In the genomic region with DNA sequence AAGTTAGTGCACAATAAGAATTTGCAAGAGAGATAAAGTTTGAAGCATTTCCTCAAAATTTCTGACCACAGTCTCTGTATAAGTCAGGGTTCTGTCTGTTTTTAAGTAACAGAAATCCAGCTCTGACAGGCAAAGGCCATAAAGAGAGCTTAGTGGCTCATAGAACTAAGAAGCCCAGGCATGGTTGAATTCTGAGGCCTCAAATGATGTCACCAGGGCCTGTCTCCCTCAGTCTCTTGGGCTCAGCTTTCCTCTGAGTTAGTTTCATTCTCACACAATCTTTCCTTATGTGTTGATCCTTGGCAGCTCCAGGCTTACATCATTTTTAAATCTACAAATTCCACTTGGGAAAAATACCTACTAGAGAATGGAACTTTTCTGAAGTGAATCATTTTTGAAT, we compare ENCODE assay signal across 9 cellular contexts.
DNase-seq lines count a peak whose midpoint lies in the region; ATAC-seq, FAIRE-seq and TF ChIP-seq lines count a peak whose summit lies in the region.
"Had no signal": no experiment of that assay in that cellular context is flagged by ENCODE, and none has a peak within 500 bp of the region (broad histone marks: within the 10 kb centered on the region; RNA-seq: fewer than 3 reads in every experiment).

No MANE protein-coding gene starts in this region.

- TF ChIP-seq EP300 in HepG2 (IDR thresholded peaks at IDR 0.05; ENCODE audit: low read depth in 2 of 2, low read length in 2 of 2) (no peak), HepG2 (CRISPR knock-in tag; IDR thresholded peaks at IDR 0.05; ENCODE audit: borderline replicate concordance) (no peak)

- no peaks in the 10 kb centered on the region for H3K79me2 ChIP-seq in HepG2 (ENCODE audit: insufficient read depth, low read length)

- TF ChIP-seq POLR2A in esophagus squamous epithelium (IDR thresholded peaks at IDR 0.05) (no peak), HepG2 (IDR thresholded peaks at IDR 0.05; ENCODE audit: insufficient read depth in 1 of 2, low read depth in 2 of 2, low read length in 2 of 2) (no peak)

- in situ Hi-C loops in HepG2 (cut with HindIII; ENCODE audit: extremely low pct_ligation_motif_present, low pct_unique_long_range_greater_than_20kb) = no loop called here

- no peaks in the 10 kb centered on the region for H3K9me3 ChIP-seq in esophagus squamous epithelium
- no peaks in the 10 kb centered on the region for H3K9me3 ChIP-seq in HepG2 (ENCODE audit: low read length)

- H3K4me1 ChIP-seq in esophagus squamous epithelium (peaks cover 0 to 20% (median 0%) of the 10 kb centered on the region in 3 donors), HepG2 (ENCODE audit: insufficient read depth, low read length) (no peaks in the 10 kb centered on the region)

- no peak for FAIRE-seq in HepG2 (lab: Jason Lieb, UNC)

- H3K27ac ChIP-seq in esophagus squamous epithelium (no peak overlapping the region), HepG2 (ENCODE audit: extremely low read length, insufficient read depth, low read length) (no peak overlapping the region)
- H3K27ac ChIP-seq: cardiac muscle cell had no signal

- H3K27me3 ChIP-seq in esophagus squamous epithelium (peaks cover 0 to 15% (median 0%) of the 10 kb centered on the region in 4 donors), HepG2 (ENCODE audit: control insufficient read depth in 1 of 2, insufficient read depth in 2 of 2, low read length in 2 of 2) (no peaks in the 10 kb centered on the region)
- H3K27me3 ChIP-seq: cardiac muscle cell had no signal

- no peak overlapping the region for H3K9ac ChIP-seq in HepG2 (ENCODE audit: insufficient read depth, low read depth, low read length)

- no TSS peak for BruUV-seq in HepG2 (replicated peaks; lab: Mats Ljungman, UMichigan)

- peak; percentile 79 for DNase-seq in GM12865 (ENCODE audit: low read depth)
- peak; percentile 74 for DNase-seq in LHCN-M2 (ENCODE audit: low read depth)
- DNase-seq in kidney tubule cell (ENCODE audit: low spot score) = peak; percentile 59
- no peak for DNase-seq in esophagus squamous epithelium (lab: John Stamatoyannopoulos, UW)
- DNase-seq in SK-N-DZ (ENCODE audit: low spot score) = no peak
- DNase-seq in HepG2 (ENCODE audit: low spot score) = no peak
- DNase-seq in mesenteric fat pad (ENCODE audit: low spot score) = no peak

- intact Hi-C loops in esophagus squamous epithelium (cut with DNase I) (no loop called here), HepG2 (cut with micrococcal nuclease; ENCODE audit: unreplicated experiment) (no loop called here)

- no peaks in the 10 kb centered on the region for H4K20me1 ChIP-seq in HepG2 (ENCODE audit: insufficient read depth, low read length)

- peak; percentile 41 for ATAC-seq in GM21423 (IDR thresholded peaks at IDR 0.05; ENCODE audit: unreplicated experiment)
- no peak for ATAC-seq in HepG2

- H3K4me2 ChIP-seq in HepG2 (ENCODE audit: low read depth, low read length) = no peak overlapping the region

- POLR2A ChIA-PET in HepG2 (lab: Yijun Ruan, JAX) = no interaction called here

- H3K4me3 ChIP-seq in GM12865 (ENCODE audit: low read depth, low read length) = no peak overlapping the region
- no peak overlapping the region for H3K4me3 ChIP-seq in esophagus squamous epithelium
- no peak overlapping the region for H3K4me3 ChIP-seq in HepG2 (replicated peaks in 1 of 3; ENCODE audit: insufficient read depth in 1 of 3, low read depth in 2 of 3, low read length in 3 of 3)
- H3K4me3 ChIP-seq: cardiac muscle cell had no signal

- CTCF ChIA-PET in HepG2 (lab: Yijun Ruan, JAX; ENCODE audit: low intra/inter-chr PET ratio, low total read pairs) = no interaction called here

- no peak overlapping the region for H2AFZ ChIP-seq in HepG2 (ENCODE audit: low read length)

- H3K36me3 ChIP-seq in esophagus squamous epithelium = no peaks in the 10 kb centered on the region
- H3K36me3 ChIP-seq in HepG2 (replicated peaks in 1 of 2; ENCODE audit: control insufficient read depth in 1 of 2, insufficient read depth in 2 of 2, low read length in 2 of 2) = no peaks in the 10 kb centered on the region
- H3K36me3 ChIP-seq: cardiac muscle cell had no signal

- TF ChIP-seq RAD21 in HepG2 (CRISPR knock-in tag; IDR thresholded peaks at IDR 0.05) = no peak

- TF ChIP-seq CTCF in GM12865 (IDR thresholded peaks at IDR 0.05; ENCODE audit: insufficient read depth, low read depth, low read length, missing control alignments) = no peak
- TF ChIP-seq CTCF in esophagus squamous epithelium (IDR thresholded peaks at IDR 0.05) = no peak
- no peak for TF ChIP-seq CTCF in HepG2 (CRISPR knock-in tag; IDR thresholded peaks at IDR 0.05)

TF ChIP-seq in HepG2, 621 proteins besides CTCF, POLR2A, EP300 and RAD21:
- TF ChIP-seq ZNF616 (CRISPR knock-in tag; IDR thresholded peaks at IDR 0.05; ENCODE audit: low read depth) = no peak
- no peak for TF ChIP-seq XRCC5 (optimal IDR thresholded peaks at IDR 0.05; ENCODE audit: low read length)
- no peak for TF ChIP-seq FOXC1 (CRISPR knock-in tag; IDR thresholded peaks at IDR 0.05; ENCODE audit: borderline replicate concordance)
- TF ChIP-seq TSC22D2 (CRISPR knock-in tag; IDR thresholded peaks at IDR 0.05; ENCODE audit: borderline replicate concordance) = no peak
- TF ChIP-seq, protein P1, sequence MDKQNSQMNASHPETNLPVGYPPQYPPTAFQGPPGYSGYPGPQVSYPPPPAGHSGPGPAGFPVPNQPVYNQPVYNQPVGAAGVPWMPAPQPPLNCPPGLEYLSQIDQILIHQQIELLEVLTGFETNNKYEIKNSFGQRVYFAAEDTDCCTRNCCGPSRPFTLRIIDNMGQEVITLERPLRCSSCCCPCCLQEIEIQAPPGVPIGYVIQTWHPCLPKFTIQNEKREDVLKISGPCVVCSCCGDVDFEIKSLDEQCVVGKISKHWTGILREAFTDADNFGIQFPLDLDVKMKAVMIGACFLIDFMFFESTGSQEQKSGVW (CRISPR knock-in tag; IDR thresholded peaks at IDR 0.05; ENCODE audit: borderline replicate concordance) = no peak
- TF ChIP-seq, protein P2, sequence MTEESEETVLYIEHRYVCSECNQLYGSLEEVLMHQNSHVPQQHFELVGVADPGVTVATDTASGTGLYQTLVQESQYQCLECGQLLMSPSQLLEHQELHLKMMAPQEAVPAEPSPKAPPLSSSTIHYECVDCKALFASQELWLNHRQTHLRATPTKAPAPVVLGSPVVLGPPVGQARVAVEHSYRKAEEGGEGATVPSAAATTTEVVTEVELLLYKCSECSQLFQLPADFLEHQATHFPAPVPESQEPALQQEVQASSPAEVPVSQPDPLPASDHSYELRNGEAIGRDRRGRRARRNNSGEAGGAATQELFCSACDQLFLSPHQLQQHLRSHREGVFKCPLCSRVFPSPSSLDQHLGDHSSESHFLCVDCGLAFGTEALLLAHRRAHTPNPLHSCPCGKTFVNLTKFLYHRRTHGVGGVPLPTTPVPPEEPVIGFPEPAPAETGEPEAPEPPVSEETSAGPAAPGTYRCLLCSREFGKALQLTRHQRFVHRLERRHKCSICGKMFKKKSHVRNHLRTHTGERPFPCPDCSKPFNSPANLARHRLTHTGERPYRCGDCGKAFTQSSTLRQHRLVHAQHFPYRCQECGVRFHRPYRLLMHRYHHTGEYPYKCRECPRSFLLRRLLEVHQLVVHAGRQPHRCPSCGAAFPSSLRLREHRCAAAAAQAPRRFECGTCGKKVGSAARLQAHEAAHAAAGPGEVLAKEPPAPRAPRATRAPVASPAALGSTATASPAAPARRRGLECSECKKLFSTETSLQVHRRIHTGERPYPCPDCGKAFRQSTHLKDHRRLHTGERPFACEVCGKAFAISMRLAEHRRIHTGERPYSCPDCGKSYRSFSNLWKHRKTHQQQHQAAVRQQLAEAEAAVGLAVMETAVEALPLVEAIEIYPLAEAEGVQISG (CRISPR knock-in tag; IDR thresholded peaks at IDR 0.05) = no peak
- TF ChIP-seq ZFP41 (CRISPR knock-in tag; IDR thresholded peaks at IDR 0.05; ENCODE audit: borderline replicate concordance) = no peak
- TF ChIP-seq CCAR2 (optimal IDR thresholded peaks at IDR 0.05; ENCODE audit: low read depth, low read length) = no peak
- TF ChIP-seq ZNF549 (CRISPR knock-in tag; IDR thresholded peaks at IDR 0.05) = no peak
- TF ChIP-seq SRSF4 (IDR thresholded peaks at IDR 0.05; ENCODE audit: low read depth, low read length, poor library complexity, severe bottlenecking) = no peak
- TF ChIP-seq REL (CRISPR knock-in tag; conservative IDR thresholded peaks at IDR 0.05) = no peak
- no peak for TF ChIP-seq PCBP1 (IDR thresholded peaks at IDR 0.05; ENCODE audit: borderline replicate concordance, low read depth, low read length)

Comparison
In these comparisons a context has a peak if more than half of its experiments do, and no peak if none do; other contexts are left out.
1. DNase-seq: peak in GM12865 (single experiment), LHCN-M2 (single experiment) and kidney tubule cell (single experiment); none in esophagus squamous epithelium (single experiment), SK-N-DZ (single experiment), HepG2 (single experiment) and mesenteric fat pad (single experiment).